In the genomic region with DNA sequence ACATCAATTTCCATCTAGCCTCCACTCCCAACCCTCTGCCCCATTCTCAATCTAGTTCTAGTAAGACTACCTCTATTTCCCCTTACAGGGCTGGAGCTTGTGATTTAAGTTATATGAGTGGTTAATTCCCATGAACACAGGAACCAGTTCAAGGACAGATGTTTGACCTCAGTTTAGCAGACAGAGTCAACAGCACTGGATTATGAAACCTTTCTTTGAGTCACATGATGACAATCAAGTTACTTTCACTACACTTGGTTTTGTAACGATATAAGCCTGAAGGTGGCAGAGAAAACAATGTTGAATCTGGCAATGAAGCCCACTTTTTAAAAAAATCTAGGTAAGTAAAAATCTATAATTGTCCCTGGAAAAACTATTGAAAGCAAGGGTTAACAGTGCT, we compare ENCODE assay signal across 17 cellular contexts.
DNase-seq lines count a peak whose midpoint lies in the region; ATAC-seq, FAIRE-seq and TF ChIP-seq lines count a peak whose summit lies in the region.
"Had no signal": no experiment of that assay in that cellular context is flagged by ENCODE, and none has a peak within 500 bp of the region (broad histone marks: within the 10 kb centered on the region; RNA-seq: fewer than 3 reads in every experiment).

No MANE protein-coding gene starts in this region.

- no peak overlapping the region for H2AFZ ChIP-seq in GM12878 (ENCODE audit: control insufficient read depth, low read depth, low read length)

- TF ChIP-seq RAD21 in GM12878 (IDR thresholded peaks at IDR 0.05; ENCODE audit: insufficient read depth, low read depth, low read length) = no peak

- H3K27me3 ChIP-seq in GM12878 (replicated peaks in 1 of 2; ENCODE audit: control insufficient read depth in 2 of 2, insufficient read depth in 2 of 2, low read length in 1 of 2) = no peaks in the 10 kb centered on the region
- H3K27me3 ChIP-seq: BLaER1 had no signal

- intact Hi-C loops in GM12878 (cut with micrococcal nuclease; ENCODE audit: unreplicated experiment) = no loop called here

- no peak for TF ChIP-seq EP300 in GM12878 (IDR thresholded peaks at IDR 0.05; ENCODE audit: borderline replicate concordance in 1 of 2, control insufficient read depth in 1 of 2, low read depth in 2 of 2, low read length in 2 of 2)

- H3K27ac ChIP-seq in GM12878 (ENCODE audit: control insufficient read depth, insufficient read depth) = no peak overlapping the region
- H3K27ac ChIP-seq: BLaER1 had no signal

- no peak for FAIRE-seq in GM12878 (lab: Jason Lieb, UNC)
- FAIRE-seq: GM19239, H1 had no signal

- no peaks in the 10 kb centered on the region for H3K4me1 ChIP-seq in GM12878 (ENCODE audit: control insufficient read depth, insufficient read depth, low read length)
- H3K4me1 ChIP-seq: BLaER1 had no signal

- no TSS peak for BruUV-seq in GM12878 (replicated peaks; lab: Mats Ljungman, UMichigan)

- ATAC-seq in GM12878 = peak; percentile 57
- peak; percentile 47 for ATAC-seq in left lobe of liver
- ATAC-seq in GM18907 (IDR thresholded peaks at IDR 0.05; ENCODE audit: unreplicated experiment) = no peak

- no peak for TF ChIP-seq POLR2A in GM12878 (IDR thresholded peaks at IDR 0.05; ENCODE audit: low read depth, low read length)

- peak; percentile 49 for DNase-seq in NCI-H2171 treated with DMSO at 0.1 percent for 48 hours (lab: John Stamatoyannopoulos, UW)
- DNase-seq in NCI-H2171 (lab: John Stamatoyannopoulos, UW) = no peak
- peak; percentile 3 for DNase-seq in HuH-7.5 (ENCODE audit: low spot score)
- DNase-seq in GM12878 (ENCODE audit: low read depth, low spot score) = no peak
- no peak for DNase-seq in left lobe of liver (ENCODE audit: low spot score)
- no peak for DNase-seq in activated gamma-delta T cell (lab: John Stamatoyannopoulos, UW)
- no peak for DNase-seq in hippocampal formation (lab: John Stamatoyannopoulos, UW)
- DNase-seq: 8988T; CD4-positive, alpha-beta memory T cell; DMS153; DMS79; GDM1; H9 had no signal

- WGBS in GM12878 (ENCODE audit: insufficient coverage, insufficient replicate concordance, low lambda C conversion rate, missing lambda C conversion rate) = 33% methylated on average over 1 of the region's 1 CpG

- POLR2A ChIA-PET in GM12878 (lab: Charles Lee) = no interaction called here

- in situ Hi-C loops in GM12878 (cut with MboI) = no loop called here

- H3K4me3 ChIP-seq in GM12878 = no peak overlapping the region
- H3K4me3 ChIP-seq: BLaER1 had no signal

- H4K20me1 ChIP-seq in GM12878 (ENCODE audit: control insufficient read depth, insufficient read depth) = no peaks in the 10 kb centered on the region
- H4K20me1 ChIP-seq: BLaER1 had no signal

- H3K4me2 ChIP-seq in GM12878 (ENCODE audit: control insufficient read depth, insufficient read depth) = no peak overlapping the region
- H3K4me2 ChIP-seq: BLaER1 had no signal

- SMC1A ChIA-PET in GM12878 (lab: Charles Lee; ENCODE audit: uncharacterized antibody, unreplicated experiment) = interaction anchor here (1.2 kb wide), 1 partner anchor 10 kb away, joined by 6 read pairs; no protein-coding TSS in a partner anchor

- H3K9me3 ChIP-seq in GM12878 (replicated peaks; ENCODE audit: control insufficient read depth, insufficient read depth, low read length) = no peaks in the 10 kb centered on the region
- H3K9me3 ChIP-seq: BLaER1 had no signal

- CTCF ChIA-PET in GM12878 (lab: Yijun Ruan, JAX) = no interaction called here

- H3K9ac ChIP-seq in GM12878 (ENCODE audit: control insufficient read depth, insufficient read depth, low read length) = no peak overlapping the region
- H3K9ac ChIP-seq: BLaER1 had no signal

- TF ChIP-seq CTCF in GM12878 (IDR thresholded peaks at IDR 0.05 in 2 of 3, conservative IDR thresholded peaks at IDR 0.05 in 1 of 3; ENCODE audit: control insufficient read depth in 2 of 3, extremely low read depth in 1 of 3, insufficient read depth in 1 of 3, low read depth in 3 of 3, low read length in 3 of 3) = no peak

- H3K79me2 ChIP-seq in GM12878 (ENCODE audit: control insufficient read depth, insufficient read depth, low read length) = no peaks in the 10 kb centered on the region

- no peaks in the 10 kb centered on the region for H3K36me3 ChIP-seq in GM12878 (ENCODE audit: control insufficient read depth in 2 of 2, insufficient read depth in 2 of 2, low read length in 1 of 2)
- H3K36me3 ChIP-seq: BLaER1 had no signal

- RAD21 ChIA-PET in GM12878 (lab: Charles Lee; ENCODE audit: unreplicated experiment) = interaction anchor here (1.0 kb wide), 1 partner anchor 18 kb away, joined by 3 read pairs; no protein-coding TSS in a partner anchor

TF ChIP-seq in GM12878, 131 proteins besides CTCF, POLR2A, EP300 and RAD21:
- TF ChIP-seq, protein P1, sequence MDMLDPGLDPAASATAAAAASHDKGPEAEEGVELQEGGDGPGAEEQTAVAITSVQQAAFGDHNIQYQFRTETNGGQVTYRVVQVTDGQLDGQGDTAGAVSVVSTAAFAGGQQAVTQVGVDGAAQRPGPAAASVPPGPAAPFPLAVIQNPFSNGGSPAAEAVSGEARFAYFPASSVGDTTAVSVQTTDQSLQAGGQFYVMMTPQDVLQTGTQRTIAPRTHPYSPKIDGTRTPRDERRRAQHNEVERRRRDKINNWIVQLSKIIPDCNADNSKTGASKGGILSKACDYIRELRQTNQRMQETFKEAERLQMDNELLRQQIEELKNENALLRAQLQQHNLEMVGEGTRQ (IDR thresholded peaks at IDR 0.05; ENCODE audit: borderline replicate concordance, low read depth, low read length) = no peak; the same call in 1 of the 2 replicates
- TF ChIP-seq, protein P2, sequence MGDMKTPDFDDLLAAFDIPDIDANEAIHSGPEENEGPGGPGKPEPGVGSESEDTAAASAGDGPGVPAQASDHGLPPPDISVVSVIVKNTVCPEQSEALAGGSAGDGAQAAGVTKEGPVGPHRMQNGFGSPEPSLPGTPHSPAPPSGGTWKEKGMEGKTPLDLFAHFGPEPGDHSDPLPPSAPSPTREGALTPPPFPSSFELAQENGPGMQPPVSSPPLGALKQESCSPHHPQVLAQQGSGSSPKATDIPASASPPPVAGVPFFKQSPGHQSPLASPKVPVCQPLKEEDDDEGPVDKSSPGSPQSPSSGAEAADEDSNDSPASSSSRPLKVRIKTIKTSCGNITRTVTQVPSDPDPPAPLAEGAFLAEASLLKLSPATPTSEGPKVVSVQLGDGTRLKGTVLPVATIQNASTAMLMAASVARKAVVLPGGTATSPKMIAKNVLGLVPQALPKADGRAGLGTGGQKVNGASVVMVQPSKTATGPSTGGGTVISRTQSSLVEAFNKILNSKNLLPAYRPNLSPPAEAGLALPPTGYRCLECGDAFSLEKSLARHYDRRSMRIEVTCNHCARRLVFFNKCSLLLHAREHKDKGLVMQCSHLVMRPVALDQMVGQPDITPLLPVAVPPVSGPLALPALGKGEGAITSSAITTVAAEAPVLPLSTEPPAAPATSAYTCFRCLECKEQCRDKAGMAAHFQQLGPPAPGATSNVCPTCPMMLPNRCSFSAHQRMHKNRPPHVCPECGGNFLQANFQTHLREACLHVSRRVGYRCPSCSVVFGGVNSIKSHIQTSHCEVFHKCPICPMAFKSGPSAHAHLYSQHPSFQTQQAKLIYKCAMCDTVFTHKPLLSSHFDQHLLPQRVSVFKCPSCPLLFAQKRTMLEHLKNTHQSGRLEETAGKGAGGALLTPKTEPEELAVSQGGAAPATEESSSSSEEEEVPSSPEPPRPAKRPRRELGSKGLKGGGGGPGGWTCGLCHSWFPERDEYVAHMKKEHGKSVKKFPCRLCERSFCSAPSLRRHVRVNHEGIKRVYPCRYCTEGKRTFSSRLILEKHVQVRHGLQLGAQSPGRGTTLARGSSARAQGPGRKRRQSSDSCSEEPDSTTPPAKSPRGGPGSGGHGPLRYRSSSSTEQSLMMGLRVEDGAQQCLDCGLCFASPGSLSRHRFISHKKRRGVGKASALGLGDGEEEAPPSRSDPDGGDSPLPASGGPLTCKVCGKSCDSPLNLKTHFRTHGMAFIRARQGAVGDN (IDR thresholded peaks at IDR 0.05) = 0 out of 2 replicates have a peak, but pooled peaks have one; percentile 49
- TF ChIP-seq RAD51 (IDR thresholded peaks at IDR 0.05) = 0 out of 2 replicates have a peak, but pooled peaks have one; percentile 13

Comparison
In these comparisons a context has a peak if more than half of its experiments do, and no peak if none do; other contexts are left out.
1. DNase-seq: peak in NCI-H2171 treated with DMSO at 0.1 percent for 48 hours (single experiment) and HuH-7.5 (single experiment); none in NCI-H2171 (single experiment), GM12878 (single experiment), left lobe of liver (single experiment), activated gamma-delta T cell (single experiment) and hippocampal formation (0 of 2).